Comparison of ENCODE assay signal across 7 cellular contexts in the genomic region with DNA sequence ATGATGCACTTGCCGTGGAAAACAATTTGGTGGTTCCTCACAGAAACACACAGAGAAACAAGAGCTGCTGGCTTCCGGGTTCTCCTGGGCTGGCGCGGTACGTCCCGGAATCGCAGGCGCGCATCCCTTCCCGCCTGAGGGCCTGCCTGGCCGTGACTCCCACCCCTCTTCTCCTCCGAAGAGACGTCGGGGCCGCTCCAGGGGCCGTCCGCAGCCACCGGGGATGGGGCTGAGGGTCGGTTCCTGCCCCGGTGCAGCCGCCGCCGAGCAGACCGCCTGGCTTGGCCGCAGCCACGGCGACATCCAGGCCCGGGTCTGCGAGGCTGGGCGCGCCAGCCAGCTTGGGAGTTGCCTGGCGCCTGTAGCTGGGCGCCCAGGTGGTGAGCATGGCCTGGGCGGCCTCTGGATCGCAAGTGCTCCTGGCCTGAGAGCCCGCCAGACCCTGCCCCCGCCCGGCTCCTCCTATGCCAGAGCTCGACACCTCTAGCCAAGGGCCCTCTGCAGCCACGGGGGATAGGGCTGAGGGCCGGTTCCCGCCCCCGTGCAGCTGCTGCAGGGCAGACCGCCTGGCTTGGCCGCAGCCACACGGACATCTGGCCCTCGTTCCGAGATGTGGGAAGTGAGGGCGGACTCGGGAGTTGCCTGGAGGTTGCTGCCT.
DNase-seq lines count a peak whose midpoint lies in the region; ATAC-seq and TF ChIP-seq lines count a peak whose summit lies in the region.
"Not testable (repeated sequence)": the region's sequence is repeated elsewhere in the genome, so short reads cannot be mapped to it uniquely, and the experiment has no call there.

No MANE protein-coding gene starts in this region.

- TF ChIP-seq CTCF in HFF-Myc (IDR thresholded peaks at IDR 0.05; ENCODE audit: low read depth, low read length, missing control alignments); colonic mucosa (IDR thresholded peaks at IDR 0.05); kidney epithelial cell (IDR thresholded peaks at IDR 0.05; ENCODE audit: insufficient read depth, low read length, poor library complexity, severe bottlenecking); gastrocnemius medialis (IDR thresholded peaks at IDR 0.05 in 4 of 5, conservative IDR thresholded peaks at IDR 0.05 in 1 of 5): not testable (repeated sequence)

- H3K27me3 ChIP-seq in HUES64 (ENCODE audit: insufficient read depth, low read length) (peaks cover 61% of the 10 kb centered on the region), kidney epithelial cell (ENCODE audit: control insufficient read depth, insufficient read depth, low read length) (peaks cover 18% of the 10 kb centered on the region), gastrocnemius medialis (peaks cover 6 to 29% (median 19%) of the 10 kb centered on the region in 3 donors)
- not testable (repeated sequence) for H3K27me3 ChIP-seq in colonic mucosa

- in situ Hi-C loops in gastrocnemius medialis (cut with MboI; ENCODE audit: low sequenced_read_pairs in 4 of 4), result not testable (repeated sequence)

- intact Hi-C loops in colonic mucosa (cut with DNase I); gastrocnemius medialis (cut with DNase I; ENCODE audit: low total_unique reads): not testable (repeated sequence)

- not testable (repeated sequence) for H3K27ac ChIP-seq in HUES64 (ENCODE audit: low read depth, low read length); colonic mucosa; gastrocnemius medialis

- not testable (repeated sequence) for TF ChIP-seq POLR2A in gastrocnemius medialis (IDR thresholded peaks at IDR 0.05)

- not testable (repeated sequence) for H3K9me3 ChIP-seq in HUES64 (ENCODE audit: insufficient read depth, low read depth, low read length); colonic mucosa; gastrocnemius medialis

- not testable (repeated sequence) for H3K36me3 ChIP-seq in HUES64 (ENCODE audit: insufficient read depth, low read length); colonic mucosa; kidney epithelial cell (ENCODE audit: control insufficient read depth, insufficient read depth, low read length); gastrocnemius medialis

- ATAC-seq in GM18517 (IDR thresholded peaks at IDR 0.05; ENCODE audit: unreplicated experiment), result peak; percentile 31
- not testable (repeated sequence) for ATAC-seq in gastrocnemius medialis

- not testable (repeated sequence) for DNase-seq in HFF-Myc (ENCODE audit: extremely low read depth, low read depth); kidney epithelial cell (ENCODE audit: low read depth); gastrocnemius medialis
- peak; percentile 22 to 35 for DNase-seq in activated CD4-positive, alpha-beta T cell treated with anti-CD3 and anti-CD28 coated beads, Interleukin-2, amount 50 U/mL, for 48 hours
- DNase-seq in colonic mucosa, result peak; percentile 22

- WGBS in HUES64, result 10% methylated on average over 37 of the region's 50 CpGs

- H3K4me3 ChIP-seq in HFF-Myc (replicated peaks; ENCODE audit: low read depth, low read length) (peak overlapping the region; percentile 42), HUES64 (ENCODE audit: low read length) (peak overlapping the region; percentile 19; the same call in 1 of the 2 replicates), colonic mucosa (peak overlapping the region; percentile 34), kidney epithelial cell (ENCODE audit: low read depth, low read length) (peak overlapping the region; percentile 30), gastrocnemius medialis (peak overlapping the region; percentile 45 to 49 (median 47))

- H3K9ac ChIP-seq in HUES64 (ENCODE audit: low read depth, low read length); colonic mucosa (ENCODE audit: low read depth in 2 of 2, low read length in 2 of 2): not testable (repeated sequence)

- H3K4me1 ChIP-seq in HUES64 (ENCODE audit: insufficient read depth, low read length); colonic mucosa; gastrocnemius medialis: not testable (repeated sequence)
